Comparison of ENCODE assay signal across 8 cellular contexts in the genomic region with DNA sequence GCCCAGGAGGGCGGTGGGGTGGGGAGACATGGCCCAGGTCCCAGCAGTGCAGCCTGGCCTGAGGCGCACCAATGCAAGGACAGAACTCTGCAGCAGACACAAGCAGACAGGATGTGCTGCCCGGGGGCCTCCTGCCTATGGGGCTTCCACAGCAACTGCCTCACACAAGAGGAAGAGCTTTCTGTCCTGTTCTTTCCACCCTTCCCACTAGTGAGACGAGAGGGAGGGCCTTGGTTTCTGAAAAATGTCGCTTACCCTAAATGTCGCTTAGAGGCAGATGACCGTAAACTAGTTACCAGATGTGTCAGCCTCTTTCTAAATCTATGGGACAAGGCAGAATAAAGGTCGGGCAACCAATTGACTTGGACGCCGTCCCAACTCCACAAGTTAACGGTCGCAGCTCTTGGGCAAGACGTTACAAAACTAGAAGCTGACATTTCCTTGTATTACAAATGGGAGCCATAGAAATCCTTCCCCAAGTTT. TPM values are rescaled to one million over a fixed set of nuclear protein-coding genes. Genes with fewer than 3 reads are reported as not detected.
DNase-seq lines count a peak whose midpoint lies in the region; ATAC-seq lines count a peak whose summit lies in the region.

A gene with protein sequence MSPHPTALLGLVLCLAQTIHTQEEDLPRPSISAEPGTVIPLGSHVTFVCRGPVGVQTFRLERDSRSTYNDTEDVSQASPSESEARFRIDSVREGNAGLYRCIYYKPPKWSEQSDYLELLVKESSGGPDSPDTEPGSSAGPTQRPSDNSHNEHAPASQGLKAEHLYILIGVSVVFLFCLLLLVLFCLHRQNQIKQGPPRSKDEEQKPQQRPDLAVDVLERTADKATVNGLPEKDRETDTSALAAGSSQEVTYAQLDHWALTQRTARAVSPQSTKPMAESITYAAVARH (minus strand): TSS at position 157 of the 483 bp plus-strand sequence. CDS start 127 bp downstream, at position 30.

- 18 to 55% (median 29%) methylated on average over 13 of the region's 13 CpGs for WGBS in adipose tissue, 3 donors

- H3K4me3 ChIP-seq in naive thymus-derived CD4-positive, alpha-beta T cell (ENCODE audit: low read length) = peak within 1 kb of the TSS; percentile 67

- H3K27ac ChIP-seq in adipose tissue (ENCODE audit: low read depth, low read length) = no peak within 1 kb of the TSS
- H3K27ac ChIP-seq in naive thymus-derived CD4-positive, alpha-beta T cell (ENCODE audit: low read depth, low read length) = peak within 1 kb of the TSS; percentile 79

- intact Hi-C loops in T-helper 2 cell treated with Interferon-gamma antibody and Interleukin-4, amounts not matched to agents 100 ng/mL and 5 ng/mL, for 36 hours (cut with micrococcal nuclease) = loop anchor here (2.0 kb wide), 1 partner anchor 14 kb away; no protein-coding TSS in a partner anchor
- intact Hi-C loops in naive thymus-derived CD4-positive, alpha-beta T cell (cut with micrococcal nuclease) = loop anchor here (1.0 to 5.0 kb wide), 4 partner anchors 7 to 142 kb away; no protein-coding TSS in a partner anchor

- H3K4me1 Mint-ChIP-seq in naive thymus-derived CD4-positive, alpha-beta T cell = peaks cover 40 to 88% (median 72%) of the 10 kb centered on the region in 7 donors

- peak; percentile 98 for DNase-seq in AML-193 (lab: John Stamatoyannopoulos, UW)
- DNase-seq in naive thymus-derived CD4-positive, alpha-beta T cell = peak; percentile 30 to 58 (median 49)
- DNase-seq in NCI-H1092 (lab: John Stamatoyannopoulos, UW) = no peak
- DNase-seq in AG08395 (ENCODE audit: low spot score) = no peak
- DNase-seq in HuH-7.5 (ENCODE audit: low spot score) = no peak

- H3K36me3 Mint-ChIP-seq in naive thymus-derived CD4-positive, alpha-beta T cell = peaks cover 3 to 44% (median 15%) of the 10 kb centered on the region in 5 donors

- peak within 1 kb of the TSS; percentile 87 to 96 (median 94) for H3K4me3 Mint-ChIP-seq in naive thymus-derived CD4-positive, alpha-beta T cell

- peaks cover 0 to 25% (median 0%) of the 10 kb centered on the region in 5 donors for H3K27me3 Mint-ChIP-seq in naive thymus-derived CD4-positive, alpha-beta T cell

- ATAC-seq in naive thymus-derived CD4-positive, alpha-beta T cell = peak; percentile 72
- ATAC-seq in GM21381 (IDR thresholded peaks at IDR 0.05; ENCODE audit: unreplicated experiment) = no peak

- no peaks in the 10 kb centered on the region for H3K9me3 ChIP-seq in naive thymus-derived CD4-positive, alpha-beta T cell (ENCODE audit: control insufficient read depth in 2 of 3, low read length in 3 of 3)

- CTCF ChIA-PET in naive thymus-derived CD4-positive, alpha-beta T cell (lab: Charles Lee) = interaction anchor here (1.2 to 1.5 kb wide), 2 partner anchors 24 to 26 kb away, joined by 5 to 14 read pairs; no protein-coding TSS in a partner anchor

- no peaks in the 10 kb centered on the region for H3K27me3 ChIP-seq in naive thymus-derived CD4-positive, alpha-beta T cell (ENCODE audit: control insufficient read depth in 2 of 2, insufficient read depth in 2 of 2, low read length in 2 of 2)

- POLR2A ChIA-PET in naive thymus-derived CD4-positive, alpha-beta T cell (lab: Charles Lee) = interaction anchor here (0.8 to 4.0 kb wide), 5 partner anchors 12 to 26 kb away, joined by 3 to 27 read pairs (median 4); no protein-coding TSS in a partner anchor

- peaks cover 54 to 59% of the 10 kb centered on the region in 2 donors for H3K4me1 ChIP-seq in naive thymus-derived CD4-positive, alpha-beta T cell (ENCODE audit: control insufficient read depth in 2 of 2, insufficient read depth in 2 of 2, low read length in 2 of 2)

- H3K27ac Mint-ChIP-seq in naive thymus-derived CD4-positive, alpha-beta T cell = peak within 1 kb of the TSS; percentile 85 to 97 (median 93)

- H3K9me3 Mint-ChIP-seq in naive thymus-derived CD4-positive, alpha-beta T cell = peaks cover 0 to 5% (median 0%) of the 10 kb centered on the region in 11 donors

- peaks cover 0 to 7% (median 0%) of the 10 kb centered on the region in 3 experiments for H3K36me3 ChIP-seq in naive thymus-derived CD4-positive, alpha-beta T cell (ENCODE audit: control insufficient read depth in 2 of 3, insufficient read depth in 3 of 3, low read length in 3 of 3)

RNA-seq across cellular contexts. Expression of the gene that starts here (rescaled TPM):
- total RNA-seq in T-helper 2 cell treated with Interferon-gamma antibody and Interleukin-4, amounts not matched to agents 100 ng/mL and 5 ng/mL, for 36 hours = 81.2 and 82.9 TPM in 2 replicates
- 10 to 100 TPM in 2 of 3 donors, 1 to 10 TPM in 1; 8.2 to 75.8 (median 17.2) TPM for polyA plus RNA-seq in adipose tissue
- 10 to 100 TPM; 47.0 to 92.3 (median 82.3) TPM for total RNA-seq in naive thymus-derived CD4-positive, alpha-beta T cell
- 10 to 100 TPM; 48.6 to 98.1 TPM for polyA plus RNA-seq in naive thymus-derived CD4-positive, alpha-beta T cell

Comparison
In these comparisons a context has a peak if more than half of its experiments do, and no peak if none do; other contexts are left out.
1. DNase-seq: peak in AML-193 (2 of 2) and naive thymus-derived CD4-positive, alpha-beta T cell (9 of 9); none in NCI-H1092 (single experiment), AG08395 (single experiment) and HuH-7.5 (single experiment).